Comparison of ENCODE assay signal across 26 cellular contexts in the genomic region with DNA sequence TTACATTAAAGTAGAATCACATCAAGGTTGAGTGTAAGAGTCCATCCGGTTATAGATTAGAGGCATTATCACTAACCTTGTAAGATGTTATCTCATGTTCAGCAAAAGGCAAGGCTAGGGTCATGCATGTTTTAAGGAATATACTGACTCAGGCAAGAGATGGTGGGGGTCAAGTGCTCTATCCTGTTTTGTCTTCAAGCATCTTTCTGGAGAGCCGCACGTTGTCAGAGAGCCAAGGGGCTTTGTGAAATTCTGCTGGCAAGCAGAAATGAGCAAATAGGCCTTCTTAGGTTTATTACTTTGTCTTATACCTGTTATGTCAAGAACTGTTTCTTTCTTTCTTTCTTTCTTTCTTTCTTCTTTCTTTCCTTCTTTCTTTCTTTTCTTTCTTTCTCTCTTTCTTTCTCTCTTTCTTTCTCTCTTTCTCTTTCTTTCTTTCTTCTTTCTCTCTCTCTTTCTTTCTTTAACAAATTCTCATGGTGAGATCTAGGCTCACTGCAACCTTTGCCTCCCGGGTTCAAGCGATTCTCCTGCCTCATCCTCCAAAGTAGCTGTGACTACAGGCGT. TPM values are rescaled to one million over a fixed set of nuclear protein-coding genes. Genes with fewer than 3 reads are reported as not detected.
"Had no signal": no experiment of that assay in that cellular context is flagged by ENCODE, and none has a peak within 500 bp of the region (broad histone marks: within the 10 kb centered on the region; RNA-seq: fewer than 3 reads in every experiment).

No MANE protein-coding gene starts in this region.

- H3K27me3 ChIP-seq: ascending aorta, cardiac muscle cell, dorsolateral prefrontal cortex, gastrocnemius medialis, suprapubic skin had no signal

- H3K4me1 ChIP-seq: gastrocnemius medialis had no signal

- H3K36me3 ChIP-seq: ascending aorta, cardiac muscle cell, gastrocnemius medialis, suprapubic skin had no signal

- H3K27ac ChIP-seq: ascending aorta, cardiac muscle cell, coronary artery, dorsolateral prefrontal cortex, gastrocnemius medialis, suprapubic skin had no signal

- ATAC-seq: activated CD4-positive, alpha-beta T cell treated with anti-CD3 and anti-CD28 coated beads for 36 hours; activated T-cell treated with anti-CD3 and anti-CD28 coated beads, Interleukin-2, amount 50 U/mL, for 72 hours; gastrocnemius medialis; left colon; mucosa of descending colon; natural killer cell treated with Interleukin-12 subunit alpha and Interleukin-12 subunit beta and Interleukin-15 and Interleukin-18, amount 100 ng/mL, for 72 hours; sciatic nerve; stimulated activated naive B cell treated with anti-CD40 and anti-IgM and Interleukin-4, amounts not matched to agents 10 μg/mL and 1 μg/mL and 100 μg/mL, for 72 hours had no signal

- H3K4me3 ChIP-seq: ascending aorta, cardiac muscle cell, coronary artery, dorsolateral prefrontal cortex, gastrocnemius medialis, lung, mucosa of descending colon, suprapubic skin had no signal

- DNase-seq: activated CD4-positive, alpha-beta T cell treated with anti-CD3 and anti-CD28 coated beads for 36 hours; activated CD4-positive, alpha-beta T cell treated with anti-CD3 and anti-CD28 coated beads, Interleukin-2, amount 50 U/mL, for 4 hours; activated CD4-positive, CD25-positive, alpha-beta regulatory T cell; activated naive CD4-positive, alpha-beta T cell; activated T-cell treated with anti-CD3 and anti-CD28 coated beads for 4 hours; activated T-cell treated with anti-CD3 and anti-CD28 coated beads, Interleukin-2, amount 50 U/mL, for 72 hours; dorsolateral prefrontal cortex; effector memory CD4-positive, alpha-beta T cell; gastrocnemius medialis; glutamatergic neuron; left colon; mesendoderm; mucosa of descending colon; small intestine; stimulated activated CD4-positive, alpha-beta T cell treated with anti-CD3 and anti-CD28 coated beads, Interleukin-2, amount 100 ng/mL, for 24 hours; stimulated activated naive B cell treated with anti-CD40 and anti-IgM and Interleukin-4, amounts not matched to agents 10 μg/mL and 1 μg/mL and 100 μg/mL, for 72 hours; T-helper 1 cell; trophoblast cell had no signal

- H3K9me3 ChIP-seq: ascending aorta, gastrocnemius medialis, mucosa of descending colon, suprapubic skin had no signal

RNA-seq across cellular contexts. Expression of a gene that starts 47.3 kb away (rescaled TPM):
- total RNA-seq: activated CD4-positive, alpha-beta T cell treated with anti-CD3 and anti-CD28 coated beads for 36 hours; cardiac muscle cell; progenitor cell of endocrine pancreas had no signal
- polyA plus RNA-seq: cardiac muscle cell had no signal
